In genomic region chr4:113636877-113637276, GRCh38 we compare ENCODE assay signal across 8 cellular contexts.
DNase-seq lines count a peak whose midpoint lies in the region; ATAC-seq and TF ChIP-seq lines count a peak whose summit lies in the region.

No MANE protein-coding gene starts in this region.

- H3K9me3 ChIP-seq in CD8-positive, alpha-beta memory T cell (ENCODE audit: low read length) = no peaks in the 10 kb centered on the region

- TF ChIP-seq CTCF in type B pancreatic cell (conservative IDR thresholded peaks at IDR 0.05) = no peak
- TF ChIP-seq CTCF in GM10266 (IDR thresholded peaks at IDR 0.05; ENCODE audit: control insufficient read depth, insufficient read depth, low read depth, missing control alignments) = no peak

- peak; percentile 14 for ATAC-seq in HG02678 (IDR thresholded peaks at IDR 0.05; ENCODE audit: unreplicated experiment)

- in situ Hi-C loops in SK-MEL-5 (cut with HindIII; ENCODE audit: low pct_unique_long_range_greater_than_20kb, low sequenced_read_pairs) = no loop called here

- peak; percentile 15 to 70 (median 45) for DNase-seq in CD8-positive, alpha-beta memory T cell
- peak; percentile 34 for DNase-seq in SK-MEL-5 (ENCODE audit: low read depth, low spot score)
- DNase-seq in effector CD4-positive, alpha-beta T cell = peak; percentile 2
- no peak for DNase-seq in type B pancreatic cell (ENCODE audit: extremely low spot score, unreplicated experiment)
- no peak for DNase-seq in DMS153 treated with DMSO at 0.1 percent for 48 hours (lab: John Stamatoyannopoulos, UW; ENCODE audit: unreplicated experiment)
- no peak for DNase-seq in GM10266 (ENCODE audit: extremely low spot score)
- DNase-seq in NCI-H2171 treated with DMSO at 0.1 percent for 48 hours (lab: John Stamatoyannopoulos, UW) = no peak

- H3K9me3 Mint-ChIP-seq in CD8-positive, alpha-beta memory T cell = no peaks in the 10 kb centered on the region
- H3K9me3 Mint-ChIP-seq in type B pancreatic cell = no peaks in the 10 kb centered on the region

- POLR2A ChIA-PET in CD8-positive, alpha-beta memory T cell (lab: Charles Lee) = interaction anchor here (0.6 to 1.9 kb wide), 2 partner anchors 37 to 124 kb away, joined by 3 to 8 read pairs; no protein-coding TSS in a partner anchor

- H3K4me3 ChIP-seq in CD8-positive, alpha-beta memory T cell (ENCODE audit: low read length) = no peak overlapping the region

- peak overlapping the region; percentile 44 to 76 (median 67) for H3K4me3 Mint-ChIP-seq in CD8-positive, alpha-beta memory T cell
- no peak overlapping the region for H3K4me3 Mint-ChIP-seq in type B pancreatic cell

- no peaks in the 10 kb centered on the region for H3K36me3 ChIP-seq in CD8-positive, alpha-beta memory T cell (ENCODE audit: insufficient read depth, low read length)

- peaks cover 42% of the 10 kb centered on the region for H3K4me1 ChIP-seq in CD8-positive, alpha-beta memory T cell (ENCODE audit: insufficient read depth, low read length)

- no peak overlapping the region for H3K27ac ChIP-seq in CD8-positive, alpha-beta memory T cell (ENCODE audit: low read depth, low read length)

- peak overlapping the region; percentile 75 to 95 (median 86) for H3K27ac Mint-ChIP-seq in CD8-positive, alpha-beta memory T cell
- peak overlapping the region; percentile 43 for H3K27ac Mint-ChIP-seq in type B pancreatic cell

- no peaks in the 10 kb centered on the region for H3K27me3 ChIP-seq in CD8-positive, alpha-beta memory T cell (ENCODE audit: insufficient read depth, low read length, poor library complexity, severe bottlenecking)

- no peaks in the 10 kb centered on the region for H3K36me3 Mint-ChIP-seq in CD8-positive, alpha-beta memory T cell
- H3K36me3 Mint-ChIP-seq in type B pancreatic cell = peaks cover 4% of the 10 kb centered on the region

- peaks cover 47 to 67% (median 52%) of the 10 kb centered on the region in 3 donors for H3K4me1 Mint-ChIP-seq in CD8-positive, alpha-beta memory T cell
- H3K4me1 Mint-ChIP-seq in type B pancreatic cell (ENCODE audit: unreplicated experiment) = peaks cover 21% of the 10 kb centered on the region

- peaks cover 0 to 3% of the 10 kb centered on the region in 2 donors for H3K27me3 Mint-ChIP-seq in CD8-positive, alpha-beta memory T cell
- no peaks in the 10 kb centered on the region for H3K27me3 Mint-ChIP-seq in type B pancreatic cell

- CTCF ChIA-PET in CD8-positive, alpha-beta memory T cell (lab: Charles Lee) = interaction anchor here (0.8 to 1.9 kb wide), 9 partner anchors 8 to 314 kb away, joined by 3 to 5 read pairs (median 3); no protein-coding TSS in a partner anchor

Comparison
In these comparisons a context has a peak if more than half of its experiments do, and no peak if none do; other contexts are left out.
1. DNase-seq: peak in CD8-positive, alpha-beta memory T cell (5 of 5), SK-MEL-5 (single experiment) and effector CD4-positive, alpha-beta T cell (single experiment); none in type B pancreatic cell (single experiment), DMS153 treated with DMSO at 0.1 percent for 48 hours (single experiment), GM10266 (single experiment) and NCI-H2171 treated with DMSO at 0.1 percent for 48 hours (single experiment).